ENCODE assay signal across 7 cellular contexts in genomic region chr2:181106789-181107418, GRCh38.
DNase-seq lines count a peak whose midpoint lies in the region; ATAC-seq, FAIRE-seq and TF ChIP-seq lines count a peak whose summit lies in the region.

No MANE protein-coding gene starts in this region.

- no peak overlapping the region for H3K9ac ChIP-seq in adipocyte (ENCODE audit: low read length)
- peak overlapping the region; percentile 13 for H3K9ac ChIP-seq in skeletal muscle satellite cell (ENCODE audit: low read depth, low read length)

- H3K9me3 ChIP-seq in adipocyte (ENCODE audit: control insufficient read depth, low read length), result no peaks in the 10 kb centered on the region
- H3K9me3 ChIP-seq in skeletal muscle satellite cell (replicated peaks; ENCODE audit: low read length), result no peaks in the 10 kb centered on the region

- H3K27me3 ChIP-seq in adipocyte (replicated peaks; ENCODE audit: control insufficient read depth, insufficient read depth, low read length) (no peaks in the 10 kb centered on the region), skeletal muscle satellite cell (ENCODE audit: control insufficient read depth, insufficient read depth, low read length) (no peaks in the 10 kb centered on the region)

- FAIRE-seq in H54 (lab: Jason Lieb, UNC), result peak; percentile 99

- intact Hi-C loops in Right ventricle myocardium superior (cut with DNase I), result loop anchor here (5.0 kb wide), 1 partner anchor 605 kb away; no protein-coding TSS in a partner anchor

- H3K4me1 ChIP-seq in adipocyte (ENCODE audit: control insufficient read depth, insufficient read depth, low read length), result peaks cover 19% of the 10 kb centered on the region
- peaks cover 29% of the 10 kb centered on the region for H3K4me1 ChIP-seq in skeletal muscle satellite cell (ENCODE audit: control insufficient read depth, insufficient read depth, low read length)

- TF ChIP-seq POLR2A in H54 (IDR thresholded peaks at IDR 0.05; ENCODE audit: low read depth, low read length), result no peak

- H3K36me3 ChIP-seq in adipocyte (ENCODE audit: control insufficient read depth, insufficient read depth, low read length, severe bottlenecking) (no peaks in the 10 kb centered on the region), skeletal muscle satellite cell (ENCODE audit: insufficient read depth, low read length) (no peaks in the 10 kb centered on the region)

- peak overlapping the region; percentile 50 for H3K4me2 ChIP-seq in skeletal muscle satellite cell (ENCODE audit: low read length)

- ATAC-seq in GM18508 (IDR thresholded peaks at IDR 0.05; ENCODE audit: insufficient read depth, unreplicated experiment) (peak; percentile 98), Right ventricle myocardium superior (ENCODE audit: poor library complexity) (no peak)

- H3K4me3 ChIP-seq in adipocyte (ENCODE audit: low read length) (no peak overlapping the region), skeletal muscle satellite cell (ENCODE audit: low read length) (no peak overlapping the region)

- DNase-seq in H54 (ENCODE audit: insufficient read length, low spot score) (peak; percentile 23), LHCN-M2 (ENCODE audit: low read depth) (peak; percentile 92), adipocyte (ENCODE audit: low read depth) (peak; percentile 82), NCI-H146 (lab: John Stamatoyannopoulos, UW) (no peak), Right ventricle myocardium superior (no peak)

Comparison
In these comparisons a context has a peak if more than half of its experiments do, and no peak if none do; other contexts are left out.
1. DNase-seq: peak in H54 (single experiment), LHCN-M2 (single experiment) and adipocyte (single experiment); none in NCI-H146 (single experiment) and Right ventricle myocardium superior (single experiment).